13 cellular contexts compared by ENCODE assay signal in genomic region chr2:5164806-5165525, GRCh38.
A peak's percentile ranks its signal among the peaks of the same experiment; 100 is the strongest.
DNase-seq lines count a peak whose midpoint lies in the region; ATAC-seq and TF ChIP-seq lines count a peak whose summit lies in the region.
"Had no signal": no experiment of that assay in that cellular context is flagged by ENCODE, and none has a peak within 500 bp of the region (broad histone marks: within the 10 kb centered on the region; RNA-seq: fewer than 3 reads in every experiment).

No MANE protein-coding gene starts in this region.

- CTCF ChIA-PET in SK-N-SH (lab: Yijun Ruan, JAX), result interaction anchor here (1.0 to 1.3 kb wide), 2 partner anchors 11 to 187 kb away, joined by 3 read pairs; no protein-coding TSS in a partner anchor

- 5% methylated on average over 3 of the region's 3 CpGs for WGBS in SK-N-SH (ENCODE audit: low lambda C conversion rate)
- 49 to 68% (median 64%) methylated on average over 3 of the region's 3 CpGs for WGBS in stomach, 5 donors

- H4K20me1 ChIP-seq in SK-N-SH (ENCODE audit: insufficient read depth), result no peaks in the 10 kb centered on the region

- TF ChIP-seq RAD21 in SK-N-SH (IDR thresholded peaks at IDR 0.05; ENCODE audit: low read length), result no peak

- intact Hi-C loops in stomach (cut with DNase I; ENCODE audit: low total_unique reads), result no loop called here

- TF ChIP-seq EP300 in SK-N-SH (IDR thresholded peaks at IDR 0.05; ENCODE audit: borderline replicate concordance in 1 of 2, low read depth in 1 of 2, low read length in 1 of 2) (no peak), stomach (IDR thresholded peaks at IDR 0.05) (no peak)

- TF ChIP-seq POLR2A in stomach (IDR thresholded peaks at IDR 0.05), result no peak

- no peaks in the 10 kb centered on the region for H3K4me1 ChIP-seq in SK-N-SH (ENCODE audit: control insufficient read depth in 1 of 2, insufficient read depth in 2 of 2, low read depth in 1 of 2, low read length in 1 of 2)
- no peaks in the 10 kb centered on the region for H3K4me1 ChIP-seq in effector memory CD4-positive, alpha-beta T cell (ENCODE audit: control insufficient read depth, insufficient read depth, low read length, poor library complexity, severe bottlenecking)
- H3K4me1 ChIP-seq in stomach, result no peaks in the 10 kb centered on the region

- TF ChIP-seq CTCF in SK-N-SH (IDR thresholded peaks at IDR 0.05) (no peak), stomach (IDR thresholded peaks at IDR 0.05) (no peak)

- POLR2A ChIA-PET in SK-N-SH (lab: Yijun Ruan, JAX), result no interaction called here

- no peak overlapping the region for H3K9ac ChIP-seq in SK-N-SH

- H3K9me3 ChIP-seq in SK-N-SH (no peaks in the 10 kb centered on the region), stomach (peaks cover 0 to 8% (median 4%) of the 10 kb centered on the region in 4 donors)
- H3K9me3 ChIP-seq in effector memory CD4-positive, alpha-beta T cell (ENCODE audit: control insufficient read depth, low read length), result no peaks in the 10 kb centered on the region

- no peaks in the 10 kb centered on the region for H3K79me2 ChIP-seq in SK-N-SH (ENCODE audit: insufficient read depth)

- no peak for ATAC-seq in SK-N-SH treated with all-trans-retinoic acid at 6 μM for 48 hours
- ATAC-seq in HG02759 (IDR thresholded peaks at IDR 0.05; ENCODE audit: unreplicated experiment), result no peak
- ATAC-seq: mucosa of descending colon had no signal

- no peak overlapping the region for H3K4me3 ChIP-seq in SK-N-SH (ENCODE audit: low read depth in 2 of 2, low read length in 1 of 2)
- no peak overlapping the region for H3K4me3 ChIP-seq in effector memory CD4-positive, alpha-beta T cell (ENCODE audit: insufficient read depth, low read depth, low read length, poor library complexity, severe bottlenecking)
- no peak overlapping the region for H3K4me3 ChIP-seq in stomach
- H3K4me3 ChIP-seq: mucosa of descending colon had no signal

- H3F3A ChIP-seq in SK-N-SH (replicated peaks; ENCODE audit: insufficient read depth), result no peaks in the 10 kb centered on the region

- H3K9me2 ChIP-seq in SK-N-SH, result no peaks in the 10 kb centered on the region

- H3K27me3 ChIP-seq in SK-N-SH (ENCODE audit: insufficient read depth) (no peaks in the 10 kb centered on the region), stomach (no peaks in the 10 kb centered on the region)
- no peaks in the 10 kb centered on the region for H3K27me3 ChIP-seq in effector memory CD4-positive, alpha-beta T cell (replicated peaks; ENCODE audit: control insufficient read depth, insufficient read depth, low read length, poor library complexity, severe bottlenecking)

- DNase-seq in SK-N-SH, result no peak
- DNase-seq in brain pericyte (ENCODE audit: low read depth, low spot score), result peak; percentile 30
- peak; percentile 25 for DNase-seq in hepatic stellate cell (ENCODE audit: low spot score)
- DNase-seq in effector memory CD4-positive, alpha-beta T cell, result no peak
- DNase-seq in T-helper 1 cell, result no peak
- no peak for DNase-seq in stomach
- DNase-seq: DMS53, mucosa of descending colon, NCI-H510A treated with DMSO at 0.1 percent for 48 hours, RPMI8226, T-helper 9 cell had no signal

- H3K27ac ChIP-seq in SK-N-SH (ENCODE audit: low read depth in 2 of 2, low read length in 1 of 2) (no peak overlapping the region), stomach (no peak overlapping the region)
- no peak overlapping the region for H3K27ac ChIP-seq in effector memory CD4-positive, alpha-beta T cell (ENCODE audit: insufficient read depth, low read length, poor library complexity, severe bottlenecking)

- no peak overlapping the region for H2AFZ ChIP-seq in SK-N-SH (ENCODE audit: low read depth)

- H3K4me2 ChIP-seq in SK-N-SH, result no peak overlapping the region

- H3K36me3 ChIP-seq in SK-N-SH (replicated peaks in 1 of 2; ENCODE audit: control insufficient read depth in 1 of 2, insufficient read depth in 2 of 2, low read length in 1 of 2) (peaks cover 0 to 4% of the 10 kb centered on the region in 2 experiments), stomach (no peaks in the 10 kb centered on the region)
- H3K36me3 ChIP-seq in effector memory CD4-positive, alpha-beta T cell (ENCODE audit: control insufficient read depth, insufficient read depth, low read length), result no peaks in the 10 kb centered on the region

TF ChIP-seq in SK-N-SH treated with all-trans-retinoic acid at 6 μM for 48 hours, 23 proteins besides CTCF, POLR2A, EP300 and RAD21:
- TF ChIP-seq RARB (CRISPR knock-in tag; IDR thresholded peaks at IDR 0.05) (no peak), ISL1 (CRISPR knock-in tag; IDR thresholded peaks at IDR 0.05) (peak; percentile 60), TOX (CRISPR knock-in tag; IDR thresholded peaks at IDR 0.05; ENCODE audit: borderline replicate concordance) (no peak), ZNF8 (CRISPR knock-in tag; IDR thresholded peaks at IDR 0.05) (no peak)

TF ChIP-seq in SK-N-SH, 30 proteins besides CTCF, POLR2A, EP300 and RAD21:
- TF ChIP-seq USF2 (IDR thresholded peaks at IDR 0.05; ENCODE audit: borderline replicate concordance, low read depth, low read length) (no peak), IRF3 (IDR thresholded peaks at IDR 0.05; ENCODE audit: low read depth, low read length) (no peak), TAF1 (IDR thresholded peaks at IDR 0.05; ENCODE audit: borderline replicate concordance, low read depth, low read length) (no peak), YY1 (IDR thresholded peaks at IDR 0.05; ENCODE audit: low read depth) (no peak), RFX5 (IDR thresholded peaks at IDR 0.05; ENCODE audit: low read length) (no peak), REST (IDR thresholded peaks at IDR 0.05; ENCODE audit: low read depth, low read length) (no peak), POLR2AphosphoS5 (IDR thresholded peaks at IDR 0.05; ENCODE audit: low read depth, low read length) (no peak), SMC3 (IDR thresholded peaks at IDR 0.05; ENCODE audit: low read depth, low read length) (no peak)
TF ChIP-seq in SK-N-SH: peak in this region for 0.

Comparison
In these comparisons a context has a peak if more than half of its experiments do, and no peak if none do; other contexts are left out.
1. DNase-seq: peak in brain pericyte (single experiment) and hepatic stellate cell (single experiment); none in SK-N-SH (single experiment), effector memory CD4-positive, alpha-beta T cell (0 of 3), T-helper 1 cell (0 of 5) and stomach (single experiment).